In the genomic region with DNA sequence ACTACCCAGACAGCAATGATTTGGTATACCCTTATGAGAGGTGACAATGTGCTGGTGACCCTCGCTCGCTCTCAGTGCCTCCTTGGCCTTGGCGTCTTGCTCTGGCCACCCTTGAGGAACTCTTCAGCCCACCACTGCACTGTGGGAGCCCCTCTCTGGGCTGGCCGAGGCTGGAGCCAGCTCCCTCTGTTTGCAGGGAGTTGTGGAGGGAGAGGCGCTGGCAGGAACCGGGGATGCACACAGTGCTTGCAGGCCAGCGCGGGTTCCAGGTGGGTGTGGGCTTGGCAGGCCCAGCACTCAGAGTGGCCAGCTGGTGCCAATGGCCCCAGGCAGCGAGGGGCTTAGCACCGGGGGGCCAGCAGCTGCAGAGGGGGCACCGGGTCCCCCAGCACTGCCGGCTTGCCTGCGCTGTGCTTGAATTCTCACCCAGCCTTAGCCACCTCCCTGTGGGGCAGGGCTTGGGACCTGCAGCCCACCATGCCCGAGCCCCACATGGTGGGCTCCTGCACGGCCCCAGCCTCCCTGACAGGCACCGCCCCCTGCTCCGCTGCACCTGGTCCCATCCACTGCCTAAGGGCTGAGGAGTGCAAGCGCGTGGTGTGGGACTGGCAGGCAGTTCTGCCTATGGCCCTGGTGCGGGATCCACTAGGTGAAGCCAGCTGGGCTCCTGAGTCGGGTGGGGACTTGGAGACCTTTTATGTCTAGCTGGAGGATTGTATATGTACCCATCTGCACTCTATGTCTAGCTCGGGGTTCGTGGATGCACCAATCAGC, we compare ENCODE assay signal across 16 cellular contexts.
DNase-seq lines count a peak whose midpoint lies in the region; ATAC-seq and TF ChIP-seq lines count a peak whose summit lies in the region.
"Had no signal": no experiment of that assay in that cellular context is flagged by ENCODE, and none has a peak within 500 bp of the region (broad histone marks: within the 10 kb centered on the region; RNA-seq: fewer than 3 reads in every experiment).

No MANE protein-coding gene starts in this region.

- no peak for TF ChIP-seq EP300 in upper lobe of left lung (IDR thresholded peaks at IDR 0.05)

- TF ChIP-seq CTCF in foreskin keratinocyte (conservative IDR thresholded peaks at IDR 0.05) (no peak), upper lobe of left lung (IDR thresholded peaks at IDR 0.05) (no peak), progenitor cell of endocrine pancreas (IDR thresholded peaks at IDR 0.05; ENCODE audit: unreplicated experiment) (no peak)

- no peaks in the 10 kb centered on the region for H3K36me3 Mint-ChIP-seq in naive thymus-derived CD4-positive, alpha-beta T cell
- no peaks in the 10 kb centered on the region for H3K36me3 Mint-ChIP-seq in activated CD4-positive, alpha-beta T cell treated with anti-CD3 and anti-CD28 coated beads, Interleukin-2, amount 10 ng/mL, durations not matched to agents 24 days and 14 days (ENCODE audit: low read depth)
- H3K36me3 Mint-ChIP-seq in progenitor cell of endocrine pancreas (ENCODE audit: insufficient read depth): no peaks in the 10 kb centered on the region
- H3K36me3 Mint-ChIP-seq: CD4-positive, alpha-beta memory T cell had no signal

- TF ChIP-seq POLR2A in upper lobe of left lung (IDR thresholded peaks at IDR 0.05): no peak

- WGBS in upper lobe of left lung, 2 donors: 90 to 97% methylated on average over 6 to 21 of the region's 23 CpGs

- DNase-seq in foreskin keratinocyte (no peak), upper lobe of left lung (peak in 1 of 2 donors; percentile 65), progenitor cell of endocrine pancreas (ENCODE audit: low spot score, unreplicated experiment) (no peak)
- no peak for DNase-seq in naive thymus-derived CD4-positive, alpha-beta T cell
- no peak for DNase-seq in activated CD4-positive, alpha-beta T cell treated with anti-CD3 and anti-CD28 coated beads, Interleukin-2, amount 10 ng/mL, durations not matched to agents 24 days and 14 days
- DNase-seq: C1 segment of cervical spinal cord; Calu3; CD4-positive, alpha-beta memory T cell; COR-L47; DMS53; DMS79 treated with DMSO at 0.1 percent for 48 hours; GF-D8; GM23248; H7; HCEC 1CT had no signal

- H3K27ac ChIP-seq in foreskin keratinocyte (no peak overlapping the region), upper lobe of left lung (no peak overlapping the region)
- no peak overlapping the region for H3K27ac ChIP-seq in naive thymus-derived CD4-positive, alpha-beta T cell (ENCODE audit: low read depth, low read length)
- H3K27ac ChIP-seq: GM23248 had no signal

- no peaks in the 10 kb centered on the region for H3K36me3 ChIP-seq in naive thymus-derived CD4-positive, alpha-beta T cell (ENCODE audit: control insufficient read depth in 2 of 3, insufficient read depth in 3 of 3, low read length in 3 of 3)
- H3K36me3 ChIP-seq in upper lobe of left lung: no peaks in the 10 kb centered on the region

- no peaks in the 10 kb centered on the region for H3K27me3 Mint-ChIP-seq in naive thymus-derived CD4-positive, alpha-beta T cell
- no peaks in the 10 kb centered on the region for H3K27me3 Mint-ChIP-seq in activated CD4-positive, alpha-beta T cell treated with anti-CD3 and anti-CD28 coated beads, Interleukin-2, amount 10 ng/mL, durations not matched to agents 24 days and 14 days
- no peaks in the 10 kb centered on the region for H3K27me3 Mint-ChIP-seq in progenitor cell of endocrine pancreas
- H3K27me3 Mint-ChIP-seq: CD4-positive, alpha-beta memory T cell had no signal

- no peak overlapping the region for H3K4me3 ChIP-seq in naive thymus-derived CD4-positive, alpha-beta T cell (ENCODE audit: low read length)
- no peak overlapping the region for H3K4me3 ChIP-seq in upper lobe of left lung
- H3K4me3 ChIP-seq: GM23248 had no signal

- H3K4me1 ChIP-seq in foreskin keratinocyte (no peaks in the 10 kb centered on the region), upper lobe of left lung (no peaks in the 10 kb centered on the region)
- no peaks in the 10 kb centered on the region for H3K4me1 ChIP-seq in naive thymus-derived CD4-positive, alpha-beta T cell (ENCODE audit: control insufficient read depth in 2 of 2, insufficient read depth in 2 of 2, low read length in 2 of 2)

- H3K9me3 Mint-ChIP-seq in naive thymus-derived CD4-positive, alpha-beta T cell: peaks cover 0 to 18% (median 12%) of the 10 kb centered on the region in 11 donors
- H3K9me3 Mint-ChIP-seq in activated CD4-positive, alpha-beta T cell treated with anti-CD3 and anti-CD28 coated beads, Interleukin-2, amount 10 ng/mL, durations not matched to agents 24 days and 14 days: no peaks in the 10 kb centered on the region
- peaks cover 15% of the 10 kb centered on the region for H3K9me3 Mint-ChIP-seq in progenitor cell of endocrine pancreas (ENCODE audit: low read depth)

- CTCF ChIA-PET in naive thymus-derived CD4-positive, alpha-beta T cell (lab: Charles Lee): no interaction called here

- no peaks in the 10 kb centered on the region for H3K4me1 Mint-ChIP-seq in naive thymus-derived CD4-positive, alpha-beta T cell
- H3K4me1 Mint-ChIP-seq in activated CD4-positive, alpha-beta T cell treated with anti-CD3 and anti-CD28 coated beads, Interleukin-2, amount 10 ng/mL, durations not matched to agents 24 days and 14 days: no peaks in the 10 kb centered on the region
- peaks cover 3% of the 10 kb centered on the region for H3K4me1 Mint-ChIP-seq in progenitor cell of endocrine pancreas (ENCODE audit: low read depth)
- H3K4me1 Mint-ChIP-seq: CD4-positive, alpha-beta memory T cell had no signal

- no peak overlapping the region for H3K4me3 Mint-ChIP-seq in naive thymus-derived CD4-positive, alpha-beta T cell
- no peak overlapping the region for H3K4me3 Mint-ChIP-seq in activated CD4-positive, alpha-beta T cell treated with anti-CD3 and anti-CD28 coated beads, Interleukin-2, amount 10 ng/mL, durations not matched to agents 24 days and 14 days
- H3K4me3 Mint-ChIP-seq in progenitor cell of endocrine pancreas (ENCODE audit: low read depth): no peak overlapping the region
- H3K4me3 Mint-ChIP-seq: CD4-positive, alpha-beta memory T cell had no signal

- no peaks in the 10 kb centered on the region for H3K27me3 ChIP-seq in foreskin keratinocyte
- no peaks in the 10 kb centered on the region for H3K27me3 ChIP-seq in naive thymus-derived CD4-positive, alpha-beta T cell (ENCODE audit: control insufficient read depth in 2 of 2, insufficient read depth in 2 of 2, low read length in 2 of 2)
- no peaks in the 10 kb centered on the region for H3K27me3 ChIP-seq in upper lobe of left lung

- POLR2A ChIA-PET in naive thymus-derived CD4-positive, alpha-beta T cell (lab: Charles Lee): no interaction called here

- H3K9me3 ChIP-seq in naive thymus-derived CD4-positive, alpha-beta T cell (ENCODE audit: control insufficient read depth in 2 of 3, low read length in 3 of 3): no peaks in the 10 kb centered on the region
- H3K9me3 ChIP-seq in upper lobe of left lung: peaks cover 0 to 16% (median 2%) of the 10 kb centered on the region in 4 donors

- ATAC-seq in foreskin keratinocyte: peak; percentile 49
- peak; percentile 4 for ATAC-seq in naive thymus-derived CD4-positive, alpha-beta T cell
- peak; percentile 19 to 59 for ATAC-seq in upper lobe of left lung (ENCODE audit: low FRiP score in 2 of 2)
- ATAC-seq in GM18520 (IDR thresholded peaks at IDR 0.05; ENCODE audit: unreplicated experiment): no peak

- no peak overlapping the region for H3K27ac Mint-ChIP-seq in naive thymus-derived CD4-positive, alpha-beta T cell
- no peak overlapping the region for H3K27ac Mint-ChIP-seq in activated CD4-positive, alpha-beta T cell treated with anti-CD3 and anti-CD28 coated beads, Interleukin-2, amount 10 ng/mL, durations not matched to agents 24 days and 14 days
- no peak overlapping the region for H3K27ac Mint-ChIP-seq in progenitor cell of endocrine pancreas
- H3K27ac Mint-ChIP-seq: CD4-positive, alpha-beta memory T cell had no signal

- intact Hi-C loops in naive thymus-derived CD4-positive, alpha-beta T cell (cut with micrococcal nuclease): no loop called here
- intact Hi-C loops in activated CD4-positive, alpha-beta T cell treated with anti-CD3 and anti-CD28 coated beads, Interleukin-2, amount 10 ng/mL, durations not matched to agents 24 days and 14 days (cut with micrococcal nuclease): no loop called here
